ENCODE assay signal across 8 cellular contexts in the genomic region with DNA sequence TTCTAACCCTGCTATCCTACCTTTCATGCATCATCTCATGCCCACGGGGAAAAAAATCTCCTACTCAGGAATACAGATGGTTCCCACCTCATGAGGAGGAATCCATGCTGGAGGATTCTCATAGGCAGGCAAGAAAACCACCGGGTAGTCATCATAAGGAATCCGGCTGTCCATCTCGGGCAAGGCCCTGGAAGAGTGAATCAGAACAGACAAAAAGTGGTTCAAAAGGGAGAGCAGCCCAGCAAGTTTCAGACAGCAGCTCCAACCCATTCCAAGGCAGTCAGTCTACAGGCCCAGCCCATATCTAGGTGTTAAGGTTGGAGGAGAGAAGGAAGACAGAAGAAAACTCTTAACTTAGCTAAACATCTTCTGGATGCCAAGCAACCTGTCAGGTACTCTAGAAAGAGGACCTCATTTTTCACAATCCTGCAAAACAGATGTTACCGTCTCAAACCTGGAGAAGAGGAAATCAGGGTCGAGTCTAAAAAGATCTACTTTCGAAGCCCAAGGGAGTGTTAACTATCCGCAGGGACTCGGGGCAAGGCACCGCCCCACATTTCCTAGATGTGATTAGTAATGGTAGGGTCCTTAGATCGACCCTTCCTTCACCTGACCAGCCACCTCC. TPM values are rescaled to one million over a fixed set of nuclear protein-coding genes. Genes with fewer than 3 reads are reported as not detected.
DNase-seq lines count a peak whose midpoint lies in the region; ATAC-seq and TF ChIP-seq lines count a peak whose summit lies in the region.

No MANE protein-coding gene starts in this region.

- peak overlapping the region; percentile 81 for H3K27ac Mint-ChIP-seq in CD4-positive, alpha-beta T cell

- peak; percentile 19 for ATAC-seq in CD4-positive, alpha-beta T cell (ENCODE audit: poor library complexity)
- ATAC-seq in HG03469 (IDR thresholded peaks at IDR 0.05; ENCODE audit: unreplicated experiment) (peak; percentile 2), HG03442 (IDR thresholded peaks at IDR 0.05; ENCODE audit: unreplicated experiment) (no peak), HG03045 (IDR thresholded peaks at IDR 0.05; ENCODE audit: unreplicated experiment) (no peak)

- peak overlapping the region; percentile 89 for H2AFZ ChIP-seq in mammary epithelial cell (ENCODE audit: low read depth, low read length)

- POLR2A ChIA-PET in CD4-positive, alpha-beta T cell (lab: Charles Lee), result interaction anchor here (0.9 to 1.2 kb wide), 3 partner anchors 24 to 156 kb away, joined by 3 to 9 read pairs (median 3); partner anchors contain the start of gene IGBP1

- no peaks in the 10 kb centered on the region for H3K27me3 Mint-ChIP-seq in CD4-positive, alpha-beta T cell

- peaks cover 43% of the 10 kb centered on the region for H3K36me3 Mint-ChIP-seq in CD4-positive, alpha-beta T cell (ENCODE audit: low read depth)

- intact Hi-C loops in CD4-positive, alpha-beta T cell (cut with DNase I, micrococcal nuclease), result loop anchor here (10.0 kb wide), 2 partner anchors 146 to 154 kb away; partner anchors contain the start of gene IGBP1 (in 1 of the 2)
- intact Hi-C loops in mammary epithelial cell (cut with micrococcal nuclease), result no loop called here

- H3K9me3 ChIP-seq in CD4-positive, alpha-beta T cell (ENCODE audit: control insufficient read depth, low read length), result no peaks in the 10 kb centered on the region
- H3K9me3 ChIP-seq in mammary epithelial cell (replicated peaks; ENCODE audit: insufficient read depth, low read length) (no peaks in the 10 kb centered on the region), mucosa of rectum (ENCODE audit: control insufficient read depth in 2 of 2, low read length in 2 of 2) (no peaks in the 10 kb centered on the region)

- no peaks in the 10 kb centered on the region for H3K9me3 Mint-ChIP-seq in CD4-positive, alpha-beta T cell

- H3K9ac ChIP-seq in mammary epithelial cell (ENCODE audit: insufficient read depth, low read length), result peak overlapping the region; percentile 33
- peak overlapping the region; percentile 70 to 76 for H3K9ac ChIP-seq in mucosa of rectum (ENCODE audit: low read depth in 1 of 2, low read length in 2 of 2)

- TSS peak; percentile 58 for BruUV-seq in mammary epithelial cell (replicated peaks; lab: Mats Ljungman, UMichigan)

- no peaks in the 10 kb centered on the region for H3K27me3 ChIP-seq in CD4-positive, alpha-beta T cell (ENCODE audit: control insufficient read depth, insufficient read depth, low read length)
- H3K27me3 ChIP-seq in mammary epithelial cell (ENCODE audit: insufficient read depth, low read length) (no peaks in the 10 kb centered on the region), mucosa of rectum (ENCODE audit: control insufficient read depth in 2 of 2, insufficient read depth in 2 of 2, low read length in 2 of 2) (no peaks in the 10 kb centered on the region)

- H3K36me3 ChIP-seq in mammary epithelial cell (ENCODE audit: insufficient read depth, low read length), result no peaks in the 10 kb centered on the region
- peaks cover 0 to 7% of the 10 kb centered on the region in 2 donors for H3K36me3 ChIP-seq in mucosa of rectum (ENCODE audit: control insufficient read depth in 2 of 2, insufficient read depth in 2 of 2, low read length in 2 of 2)

- H3K4me1 ChIP-seq in mammary epithelial cell (ENCODE audit: insufficient read depth, low read length) (peaks cover 2% of the 10 kb centered on the region), mucosa of rectum (ENCODE audit: control insufficient read depth in 2 of 2, insufficient read depth in 2 of 2, low read length in 2 of 2) (peaks cover 0 to 6% of the 10 kb centered on the region in 2 donors)

- H3K4me1 Mint-ChIP-seq in CD4-positive, alpha-beta T cell (ENCODE audit: low read depth), result peaks cover 18% of the 10 kb centered on the region

- WGBS in mammary epithelial cell (ENCODE audit: low coverage, missing lambda C conversion rate), result 39% methylated on average over 10 of the region's 11 CpGs

- CTCF ChIA-PET in CD4-positive, alpha-beta T cell (lab: Charles Lee), result no interaction called here
- CTCF ChIA-PET in mammary epithelial cell (lab: Charles Lee; ENCODE audit: low non-redundant PET), result interaction anchor here (0.6 kb wide), 1 partner anchor 156 kb away, joined by 7 read pairs; the partner anchor contains the start of gene IGBP1

- no peaks in the 10 kb centered on the region for H4K20me1 ChIP-seq in mammary epithelial cell (ENCODE audit: insufficient read depth, low read length)

- dilution Hi-C loops in mammary epithelial cell (cut with HindIII; ENCODE audit: low sequenced_read_pairs), result no loop called here

- in situ Hi-C loops in mammary epithelial cell (cut with MboI; ENCODE audit: low sequenced_read_pairs in 2 of 2), result no loop called here

- H3K4me3 ChIP-seq in mammary epithelial cell (replicated peaks in 1 of 3; ENCODE audit: insufficient read depth in 1 of 3, low read depth in 2 of 3, low read length in 3 of 3) (peak overlapping the region; percentile 50 to 62 (median 54)), mucosa of rectum (ENCODE audit: low read length in 2 of 2) (peak overlapping the region; percentile 76 to 83)

- peak overlapping the region; percentile 86 for H3K4me3 Mint-ChIP-seq in CD4-positive, alpha-beta T cell

- peak overlapping the region; percentile 74 for H3K4me2 ChIP-seq in mammary epithelial cell (ENCODE audit: insufficient read depth, low read depth, low read length)

- peaks cover 43% of the 10 kb centered on the region for H3K79me2 ChIP-seq in mammary epithelial cell (ENCODE audit: insufficient read depth, low read length)

- no peak for DNase-seq in CD4-positive, alpha-beta T cell
- DNase-seq in mammary epithelial cell, result no peak
- DNase-seq in activated gamma-delta T cell treated with Interleukin-2 at 50 U/mL for 16 hours, result no peak
- no peak for DNase-seq in midbrain (lab: John Stamatoyannopoulos, UW)

- no peak for TF ChIP-seq CTCF in CD4-positive, alpha-beta T cell (IDR thresholded peaks at IDR 0.05)
- no peak for TF ChIP-seq CTCF in mammary epithelial cell (conservative IDR thresholded peaks at IDR 0.05 in 1 of 2, IDR thresholded peaks at IDR 0.05 in 1 of 2; ENCODE audit: extremely low read depth in 1 of 2, insufficient read depth in 1 of 2, low read depth in 1 of 2, low read length in 2 of 2)

- no peak overlapping the region for H3K27ac ChIP-seq in CD4-positive, alpha-beta T cell (ENCODE audit: low read depth, low read length)
- H3K27ac ChIP-seq in mammary epithelial cell (ENCODE audit: insufficient read depth, low read depth, low read length) (no peak overlapping the region), mucosa of rectum (ENCODE audit: low read depth in 2 of 2, low read length in 2 of 2) (peak overlapping the region; percentile 57 to 60)

RNA-seq across cellular contexts. Expression of gene PDZD11, which starts 0.4 kb away (rescaled TPM):
- 1 to 10 TPM; 6.1 to 7.8 TPM for total RNA-seq in CD4-positive, alpha-beta T cell
- total RNA-seq in mammary epithelial cell, result 10 to 100 TPM; 43.8 to 56.9 TPM
- 103 TPM for polyA plus RNA-seq in mammary epithelial cell
- polyA minus RNA-seq in mammary epithelial cell, result 59.2 TPM

RNA-seq across cellular contexts. Expression of gene KIF4A, which starts 0.6 kb away (rescaled TPM):
- total RNA-seq in CD4-positive, alpha-beta T cell, result under 1 TPM; 0.06 to 0.19 TPM
- 10 to 100 TPM in 1 of 2 donors, under 1 TPM in 1; 0.50 to 18.8 TPM for total RNA-seq in mammary epithelial cell
- 14.3 TPM for polyA plus RNA-seq in mammary epithelial cell
- polyA minus RNA-seq in mammary epithelial cell, result 28.6 TPM

RNA-seq across cellular contexts. Expression of gene RAB41, which starts 7.3 kb away (rescaled TPM):
- total RNA-seq in CD4-positive, alpha-beta T cell, result not detected
- not detected for total RNA-seq in mammary epithelial cell
- not detected for polyA plus RNA-seq in mammary epithelial cell
- polyA minus RNA-seq in mammary epithelial cell, result not detected

RNA-seq across cellular contexts. Expression of gene ARR3, which starts 21.1 kb away (rescaled TPM):
- not detected for total RNA-seq in CD4-positive, alpha-beta T cell
- not detected for total RNA-seq in mammary epithelial cell
- not detected for polyA plus RNA-seq in mammary epithelial cell
- not detected for polyA minus RNA-seq in mammary epithelial cell

RNA-seq across cellular contexts. Expression of gene P2RY4, which starts 29.3 kb away (rescaled TPM):
- total RNA-seq in CD4-positive, alpha-beta T cell, result under 1 TPM in 1 of 2 experiments, not detected in 1; 0.20 TPM
- total RNA-seq in mammary epithelial cell, result under 1 TPM in 1 of 2 donors, not detected in 1; 0.26 TPM
- polyA plus RNA-seq in mammary epithelial cell, result 0.03 TPM
- polyA minus RNA-seq in mammary epithelial cell, result not detected

Comparison
In these comparisons a context has a peak if more than half of its experiments do, and no peak if none do; other contexts are left out.
1. ATAC-seq: peak in CD4-positive, alpha-beta T cell (single experiment) and HG03469 (single experiment); none in HG03442 (single experiment) and HG03045 (single experiment).
2. H3K27ac ChIP-seq: peak in mucosa of rectum (2 of 2); none in CD4-positive, alpha-beta T cell (single experiment) and mammary epithelial cell (single experiment).
3. RNA of gene PDZD11, which starts 0.4 kb away (total RNA-seq): 43.8 to 56.9 TPM in mammary epithelial cell; 6.1 to 7.8 TPM in CD4-positive, alpha-beta T cell; every median in the first group is over 4 times any median in the second.